8 cellular contexts compared by ENCODE assay signal in genomic region chr2:172253190-172254052, GRCh38.
DNase-seq lines count a peak whose midpoint lies in the region; ATAC-seq and TF ChIP-seq lines count a peak whose summit lies in the region.

No MANE protein-coding gene starts in this region.

- DNase-seq in activated CD4-positive, alpha-beta T cell treated with anti-CD3 and anti-CD28 coated beads for 24 hours (ENCODE audit: low read depth in 2 of 2) = peak; percentile 45 to 67
- no peak for DNase-seq in activated CD4-positive, alpha-beta T cell treated with anti-CD3 and anti-CD28 coated beads for 1 hour
- DNase-seq in T-helper 9 cell (peak; percentile 8), mucosa of descending colon (no peak), stromal cell of bone marrow (ENCODE audit: low read depth) (peak; percentile 99), NCI-H82 treated with DMSO at 0.1 percent for 48 hours (lab: John Stamatoyannopoulos, UW; ENCODE audit: unreplicated experiment) (no peak)
- DNase-seq in central memory CD4-positive, alpha-beta T cell = peak; percentile 14

- TF ChIP-seq CTCF in mucosa of descending colon (IDR thresholded peaks at IDR 0.05) = no peak

- no peak overlapping the region for H3K4me3 ChIP-seq in mucosa of descending colon

- ATAC-seq in mucosa of descending colon (peak; percentile 95), HG02885 (IDR thresholded peaks at IDR 0.05; ENCODE audit: poor library complexity, unreplicated experiment) (no peak)

- no peaks in the 10 kb centered on the region for H3K36me3 ChIP-seq in mucosa of descending colon (ENCODE audit: low read depth)

- no peaks in the 10 kb centered on the region for H3K4me1 ChIP-seq in mucosa of descending colon (ENCODE audit: low read depth)

- intact Hi-C loops in mucosa of descending colon (cut with DNase I, micrococcal nuclease) = no loop called here

- no peaks in the 10 kb centered on the region for H3K9me3 ChIP-seq in mucosa of descending colon

Comparison
In these comparisons a context has a peak if more than half of its experiments do, and no peak if none do; other contexts are left out.
1. DNase-seq: peak in activated CD4-positive, alpha-beta T cell treated with anti-CD3 and anti-CD28 coated beads for 24 hours (2 of 2), T-helper 9 cell (single experiment), central memory CD4-positive, alpha-beta T cell (single experiment) and stromal cell of bone marrow (single experiment); none in activated CD4-positive, alpha-beta T cell treated with anti-CD3 and anti-CD28 coated beads for 1 hour (single experiment), mucosa of descending colon (0 of 3) and NCI-H82 treated with DMSO at 0.1 percent for 48 hours (single experiment).